In genomic region chr12:123019841-123020138, GRCh38 we compare ENCODE assay signal across 24 cellular contexts. TPM values are rescaled to one million over a fixed set of nuclear protein-coding genes. Genes with fewer than 3 reads are reported as not detected.
DNase-seq lines count a peak whose midpoint lies in the region; ATAC-seq, FAIRE-seq and TF ChIP-seq lines count a peak whose summit lies in the region.
"Had no signal": no experiment of that assay in that cellular context is flagged by ENCODE, and none has a peak within 500 bp of the region (broad histone marks: within the 10 kb centered on the region; RNA-seq: fewer than 3 reads in every experiment).

No MANE protein-coding gene starts in this region.

- ATAC-seq in IMR-90 (ENCODE audit: low read depth), result no peak
- no peak for ATAC-seq in naive thymus-derived CD8-positive, alpha-beta T cell

- no peak overlapping the region for H3K4ac ChIP-seq in IMR-90 (ENCODE audit: low read depth, low read length)

- H2BK5ac ChIP-seq in IMR-90 (ENCODE audit: low read depth, low read length, poor library complexity, severe bottlenecking), result no peak overlapping the region

- H3K36me3 ChIP-seq in IMR-90 (ENCODE audit: control insufficient read depth, insufficient read depth, low read length) (no peaks in the 10 kb centered on the region), hepatocyte (replicated peaks; ENCODE audit: insufficient read depth, low read depth) (no peaks in the 10 kb centered on the region)
- H3K36me3 ChIP-seq: prostate gland had no signal

- H4K20me1 ChIP-seq in IMR-90 (ENCODE audit: insufficient read depth, low read length) (0 out of 2 replicates have a peak, but pooled peaks cover 4% of the 10 kb centered on the region), hepatocyte (ENCODE audit: insufficient read depth, poor library complexity, severe bottlenecking) (no peaks in the 10 kb centered on the region)

- in situ Hi-C loops in IMR-90 (cut with MboI; ENCODE audit: low sequenced_read_pairs), result no loop called here

- no peak overlapping the region for H3K4me3 Mint-ChIP-seq in T-helper 2 cell treated with Interferon-gamma antibody and Interleukin-4, amounts not matched to agents 5 μg/mL and 100 μg/mL, for 36 hours
- no peak overlapping the region for H3K4me3 Mint-ChIP-seq in naive thymus-derived CD8-positive, alpha-beta T cell

- H3K9me3 ChIP-seq in IMR-90 (ENCODE audit: control insufficient read depth, insufficient read depth, low read length), result no peaks in the 10 kb centered on the region
- H3K9me3 ChIP-seq in hepatocyte (ENCODE audit: low read depth), result no peaks in the 10 kb centered on the region
- H3K9me3 ChIP-seq: prostate gland had no signal

- H3K56ac ChIP-seq in IMR-90 (ENCODE audit: extremely low read depth, insufficient read depth, low read length), result no peak overlapping the region

- H3K27ac ChIP-seq in IMR-90 (ENCODE audit: insufficient read depth, low read length) (no peak overlapping the region; the same call in 1 of the 2 replicates), hepatocyte (peak overlapping the region; percentile 81)
- H3K27ac ChIP-seq: prostate gland had no signal

- TF ChIP-seq CTCF in IMR-90 (conservative IDR thresholded peaks at IDR 0.05; ENCODE audit: low read depth, low read length) (no peak), hepatocyte (IDR thresholded peaks at IDR 0.05; ENCODE audit: poor library complexity) (no peak)

- H4K8ac ChIP-seq in IMR-90 (ENCODE audit: low read depth in 2 of 2, low read length in 2 of 2), result no peak overlapping the region; a peak in 1 of 4 replicates

- no peak overlapping the region for H2BK15ac ChIP-seq in IMR-90 (ENCODE audit: low read depth, low read length)

- TF ChIP-seq POLR2A in IMR-90 (IDR thresholded peaks at IDR 0.05; ENCODE audit: low read depth, low read length), result no peak

- CTCF ChIA-PET in IMR-90 (lab: Yijun Ruan, JAX), result interaction anchor here (0.6 kb wide), 1 partner anchor 168 kb away, joined by 3 read pairs; no protein-coding TSS in a partner anchor

- H3K18ac ChIP-seq in IMR-90 (ENCODE audit: low read depth, low read length), result no peak overlapping the region; the same call in 1 of the 2 replicates

- no TSS peak for BruUV-seq in IMR-90 (replicated peaks; lab: Mats Ljungman, UMichigan)

- H3K27me3 Mint-ChIP-seq in T-helper 2 cell treated with Interferon-gamma antibody and Interleukin-4, amounts not matched to agents 5 μg/mL and 100 μg/mL, for 36 hours (ENCODE audit: low read depth), result no peaks in the 10 kb centered on the region
- no peaks in the 10 kb centered on the region for H3K27me3 Mint-ChIP-seq in naive thymus-derived CD8-positive, alpha-beta T cell

- H4K91ac ChIP-seq in IMR-90 (ENCODE audit: insufficient read depth, low read depth, low read length), result no peak overlapping the region

- peaks cover 4% of the 10 kb centered on the region; the same call in 1 of the 2 replicates for H3K9me1 ChIP-seq in IMR-90 (ENCODE audit: insufficient read depth, low read length)

- H3K36me3 Mint-ChIP-seq in T-helper 2 cell treated with Interferon-gamma antibody and Interleukin-4, amounts not matched to agents 5 μg/mL and 100 μg/mL, for 36 hours (ENCODE audit: low read depth), result no peaks in the 10 kb centered on the region
- H3K36me3 Mint-ChIP-seq in naive thymus-derived CD8-positive, alpha-beta T cell, result peaks cover 0 to 11% (median 2%) of the 10 kb centered on the region in 3 donors

- peak overlapping the region; percentile 34 for H3K27ac Mint-ChIP-seq in T-helper 2 cell treated with Interferon-gamma antibody and Interleukin-4, amounts not matched to agents 5 μg/mL and 100 μg/mL, for 36 hours
- H3K27ac Mint-ChIP-seq in naive thymus-derived CD8-positive, alpha-beta T cell, result peak overlapping the region in 6 of 10 donors; percentile 47 to 92 (median 66)

- H2AK5ac ChIP-seq in IMR-90 (ENCODE audit: low read depth, low read length), result peak overlapping the region; percentile 34; the same call in 1 of the 2 replicates

- H4K5ac ChIP-seq in IMR-90 (ENCODE audit: low read depth, low read length), result no peak overlapping the region

- no peak for DNase-seq in T-helper 2 cell treated with Interferon-gamma antibody and Interleukin-4, amounts not matched to agents 5 μg/mL and 100 μg/mL, for 36 hours (ENCODE audit: low spot score)
- DNase-seq in T-helper 2 cell (no peak), IMR-90 (no peak), hepatocyte (ENCODE audit: low spot score) (no peak), urothelium cell line (ENCODE audit: low spot score) (no peak), NCI-H526 (lab: John Stamatoyannopoulos, UW) (no peak), NCI-H1417 treated with DMSO at 0.1 percent for 48 hours (lab: John Stamatoyannopoulos, UW) (no peak)
- peak in 1 of 10 donors; percentile 56 for DNase-seq in naive thymus-derived CD8-positive, alpha-beta T cell
- DNase-seq: 8988T; activated CD4-positive, CD25-positive, alpha-beta regulatory T cell treated with anti-CD3 and anti-CD28 coated beads, Interleukin-2, amount 50 U/mL, for 72 hours; activated CD8-positive, alpha-beta memory T cell treated with anti-CD3 and anti-CD28 coated beads for 24 hours; activated naive CD4-positive, alpha-beta T cell treated with Interleukin-2 at 50 U/mL for 16 hours; activated T-cell treated with anti-CD3 and anti-CD28 coated beads, Interleukin-2, amount 50 U/mL, for 1 hour; DMS53; glutamatergic neuron; kidney glomerular epithelial cell; NCI-H1105 treated with DMSO at 0.1 percent for 48 hours; NCI-H2081 treated with DMSO at 0.1 percent for 48 hours; NCI-H446; OCI-M1; SHP77 treated with DMSO at 0.1 percent for 48 hours had no signal

- no peak overlapping the region for H2AK9ac ChIP-seq in IMR-90 (replicated peaks; ENCODE audit: low read depth, low read length, poor library complexity)

- H3K9ac ChIP-seq in IMR-90 (ENCODE audit: low read depth, low read length), result no peak overlapping the region

- no peaks in the 10 kb centered on the region for H3K27me3 ChIP-seq in IMR-90 (ENCODE audit: control insufficient read depth, insufficient read depth, low read length)
- H3K27me3 ChIP-seq in hepatocyte, result no peaks in the 10 kb centered on the region

- H3K4me2 ChIP-seq in IMR-90 (ENCODE audit: low read depth, low read length), result no peak overlapping the region
- H3K4me2 ChIP-seq in hepatocyte, result no peak overlapping the region

- no peaks in the 10 kb centered on the region for H3K79me2 ChIP-seq in hepatocyte

- H3K4me1 ChIP-seq in IMR-90 (ENCODE audit: control insufficient read depth, insufficient read depth, low read length) (peaks cover 8% of the 10 kb centered on the region), hepatocyte (ENCODE audit: insufficient read depth) (peaks cover 16% of the 10 kb centered on the region)
- H3K4me1 ChIP-seq: prostate gland had no signal

- WGBS in IMR-90 (ENCODE audit: extremely low coverage in 2 of 2, insufficient read length in 1 of 2), 2 experiments, result no CpG with 5 or more reads among the region's 2 CpGs
- 97% methylated on average over 2 of the region's 2 CpGs for WGBS in hepatocyte (ENCODE audit: low lambda C conversion rate, missing lambda C conversion rate)

- TF ChIP-seq RAD21 in IMR-90 (IDR thresholded peaks at IDR 0.05; ENCODE audit: low read length), result no peak

- H3K4me3 ChIP-seq in IMR-90 (ENCODE audit: insufficient read depth, low read depth, low read length), result no peak overlapping the region
- H3K4me3 ChIP-seq in hepatocyte, result no peak overlapping the region
- H3K4me3 ChIP-seq: prostate gland had no signal

- H3K14ac ChIP-seq in IMR-90 (replicated peaks; ENCODE audit: low read depth, low read length), result 0 out of 2 replicates have a peak overlapping the region, but pooled peaks have one; percentile 36

- dilution Hi-C loops in IMR-90 (cut with HindIII; ENCODE audit: low sequenced_read_pairs, unreplicated experiment), result no loop called here

- no peak overlapping the region for H2BK20ac ChIP-seq in IMR-90 (ENCODE audit: low read depth, low read length)

- H3K23ac ChIP-seq in IMR-90 (ENCODE audit: low read depth, low read length), result no peak overlapping the region

- no peak overlapping the region for H2BK120ac ChIP-seq in IMR-90 (ENCODE audit: low read depth, low read length)

- FAIRE-seq in urothelium cell line (lab: Jason Lieb, UNC), result no peak
- FAIRE-seq: G401.6, TTC549 had no signal

- H2AFZ ChIP-seq in IMR-90 (replicated peaks; ENCODE audit: low read length, poor library complexity), result no peak overlapping the region
- H2AFZ ChIP-seq in hepatocyte, result no peak overlapping the region

- H3K79me1 ChIP-seq in IMR-90 (ENCODE audit: low read depth in 1 of 2, low read length in 2 of 2), result no peaks in the 10 kb centered on the region; a peak in 1 of 4 replicates

- H3K9me2 ChIP-seq in hepatocyte (replicated peaks; ENCODE audit: insufficient read depth), result no peaks in the 10 kb centered on the region

- peaks cover 10% of the 10 kb centered on the region for H3K4me1 Mint-ChIP-seq in T-helper 2 cell treated with Interferon-gamma antibody and Interleukin-4, amounts not matched to agents 5 μg/mL and 100 μg/mL, for 36 hours (ENCODE audit: low read depth)
- peaks cover 14 to 36% (median 32%) of the 10 kb centered on the region in 4 donors for H3K4me1 Mint-ChIP-seq in naive thymus-derived CD8-positive, alpha-beta T cell

- POLR2A ChIA-PET in IMR-90 (lab: Charles Lee; ENCODE audit: unreplicated experiment), result no interaction called here
- POLR2A ChIA-PET in naive thymus-derived CD8-positive, alpha-beta T cell (lab: Charles Lee), result interaction anchor here (0.6 kb wide), 1 partner anchor 96 kb away, joined by 3 read pairs; no protein-coding TSS in a partner anchor

- intact Hi-C loops in IMR-90 (cut with micrococcal nuclease), result no loop called here

- no peaks in the 10 kb centered on the region for H3K9me3 Mint-ChIP-seq in T-helper 2 cell treated with Interferon-gamma antibody and Interleukin-4, amounts not matched to agents 5 μg/mL and 100 μg/mL, for 36 hours
- no peaks in the 10 kb centered on the region for H3K9me3 Mint-ChIP-seq in naive thymus-derived CD8-positive, alpha-beta T cell

RNA-seq across cellular contexts. Expression of gene ARL6IP4, which starts 39.3 kb away (rescaled TPM):
- 161 and 205 TPM in 2 replicates for total RNA-seq in IMR-90 (2012; rRNA removed)
- 254 and 258 TPM in 2 replicates for polyA plus RNA-seq in IMR-90 (2012; rRNA removed)
- polyA plus RNA-seq in IMR-90 (2012; cell fraction: cytosol; rRNA removed), result 195 and 234 TPM in 2 replicates
- 276 and 281 TPM in 2 replicates for polyA plus RNA-seq in IMR-90 (2012; cell fraction: nucleus; rRNA removed; ENCODE audit: low replicate concordance)
- total RNA-seq in hepatocyte, result 131 and 138 TPM in 2 replicates
- 248 and 284 TPM in 2 replicates for polyA plus RNA-seq in hepatocyte
- 100 to 1,000 TPM; 183 TPM for total RNA-seq in naive thymus-derived CD8-positive, alpha-beta T cell
- polyA plus RNA-seq in naive thymus-derived CD8-positive, alpha-beta T cell, result 100 to 1,000 TPM; 209 to 256 (median 222) TPM

RNA-seq across cellular contexts. Expression of gene OGFOD2, which starts 44.7 kb away (rescaled TPM):
- 4.3 and 4.7 TPM in 2 replicates for total RNA-seq in IMR-90 (2012; rRNA removed)
- polyA plus RNA-seq in IMR-90 (2012; rRNA removed), result 18.2 and 19.0 TPM in 2 replicates
- 7.7 and 16.7 TPM in 2 replicates for polyA plus RNA-seq in IMR-90 (2012; cell fraction: cytosol; rRNA removed)
- polyA plus RNA-seq in IMR-90 (2012; cell fraction: nucleus; rRNA removed; ENCODE audit: low replicate concordance), result 31.5 and 87.3 TPM in 2 replicates
- total RNA-seq in hepatocyte, result 11.4 and 13.4 TPM in 2 replicates
- 23.9 and 26.5 TPM in 2 replicates for polyA plus RNA-seq in hepatocyte
- 10 to 100 TPM; 35.1 TPM for total RNA-seq in naive thymus-derived CD8-positive, alpha-beta T cell
- 10 to 100 TPM in 2 of 3 donors, 1 to 10 TPM in 1; 7.7 to 15.9 (median 15.4) TPM for polyA plus RNA-seq in naive thymus-derived CD8-positive, alpha-beta T cell

RNA-seq across cellular contexts. Expression of gene ABCB9, which starts 53.5 kb away (rescaled TPM):
- 5.6 and 7.2 TPM in 2 replicates for total RNA-seq in IMR-90 (2012; rRNA removed)
- polyA plus RNA-seq in IMR-90 (2012; rRNA removed), result 7.8 and 8.3 TPM in 2 replicates
- polyA plus RNA-seq in IMR-90 (2012; cell fraction: cytosol; rRNA removed), result 6.6 and 7.8 TPM in 2 replicates
- polyA plus RNA-seq in IMR-90 (2012; cell fraction: nucleus; rRNA removed; ENCODE audit: low replicate concordance), result 14.2 and 28.2 TPM in 2 replicates
- total RNA-seq in hepatocyte, result 3.9 and 4.4 TPM in 2 replicates
- 5.5 and 7.3 TPM in 2 replicates for polyA plus RNA-seq in hepatocyte
- 1 to 10 TPM; 6.2 to 7.0 TPM for total RNA-seq in naive thymus-derived CD8-positive, alpha-beta T cell
- 1 to 10 TPM in 1 of 3 donors, under 1 TPM in 2; 0.45 to 1.4 (median 0.80) TPM for polyA plus RNA-seq in naive thymus-derived CD8-positive, alpha-beta T cell
